3 cellular contexts compared by ENCODE assay signal in the genomic region with DNA sequence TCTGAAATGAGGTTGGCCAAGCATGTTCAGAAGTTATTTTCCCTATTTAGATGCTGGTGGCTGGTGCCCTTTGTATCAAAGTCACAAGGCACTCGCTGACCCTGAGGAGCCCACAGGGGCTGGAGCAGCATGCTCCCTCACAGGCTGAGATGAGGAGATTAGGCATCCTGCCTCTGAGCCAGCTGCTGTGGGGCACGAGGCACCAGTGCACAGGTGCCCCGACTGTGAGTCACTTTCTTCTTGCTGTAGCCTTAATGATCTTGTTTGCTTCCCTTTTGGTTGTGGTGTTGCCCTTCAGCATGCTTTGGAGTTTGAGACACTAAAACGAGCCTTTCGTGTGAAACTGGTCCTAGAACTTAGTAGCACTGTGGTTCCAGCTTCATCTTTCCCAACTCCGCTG.
TF ChIP-seq lines count a peak whose summit lies in the region.

No MANE protein-coding gene starts in this region.

TF ChIP-seq in SK-N-SH, 30 proteins besides CTCF, POLR2A, EP300 and RAD21:
- TF ChIP-seq YY1 (IDR thresholded peaks at IDR 0.05; ENCODE audit: low read depth) (no peak), JUND (IDR thresholded peaks at IDR 0.05) (no peak), POLR2AphosphoS5 (IDR thresholded peaks at IDR 0.05; ENCODE audit: low read depth, low read length) (no peak), TCF12 (IDR thresholded peaks at IDR 0.05) (no peak), GATA2 (CRISPR knock-in tag; IDR thresholded peaks at IDR 0.05) (peak; percentile 25; the same call in 1 of the 2 replicates)
- TF ChIP-seq, protein P1, sequence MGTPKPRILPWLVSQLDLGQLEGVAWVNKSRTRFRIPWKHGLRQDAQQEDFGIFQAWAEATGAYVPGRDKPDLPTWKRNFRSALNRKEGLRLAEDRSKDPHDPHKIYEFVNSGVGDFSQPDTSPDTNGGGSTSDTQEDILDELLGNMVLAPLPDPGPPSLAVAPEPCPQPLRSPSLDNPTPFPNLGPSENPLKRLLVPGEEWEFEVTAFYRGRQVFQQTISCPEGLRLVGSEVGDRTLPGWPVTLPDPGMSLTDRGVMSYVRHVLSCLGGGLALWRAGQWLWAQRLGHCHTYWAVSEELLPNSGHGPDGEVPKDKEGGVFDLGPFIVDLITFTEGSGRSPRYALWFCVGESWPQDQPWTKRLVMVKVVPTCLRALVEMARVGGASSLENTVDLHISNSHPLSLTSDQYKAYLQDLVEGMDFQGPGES (IDR thresholded peaks at IDR 0.05; ENCODE audit: low read depth, low read length): no peak
- TF ChIP-seq, protein P2, sequence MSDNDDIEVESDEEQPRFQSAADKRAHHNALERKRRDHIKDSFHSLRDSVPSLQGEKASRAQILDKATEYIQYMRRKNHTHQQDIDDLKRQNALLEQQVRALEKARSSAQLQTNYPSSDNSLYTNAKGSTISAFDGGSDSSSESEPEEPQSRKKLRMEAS (IDR thresholded peaks at IDR 0.05; ENCODE audit: low read depth): no peak
- TF ChIP-seq, protein P3, sequence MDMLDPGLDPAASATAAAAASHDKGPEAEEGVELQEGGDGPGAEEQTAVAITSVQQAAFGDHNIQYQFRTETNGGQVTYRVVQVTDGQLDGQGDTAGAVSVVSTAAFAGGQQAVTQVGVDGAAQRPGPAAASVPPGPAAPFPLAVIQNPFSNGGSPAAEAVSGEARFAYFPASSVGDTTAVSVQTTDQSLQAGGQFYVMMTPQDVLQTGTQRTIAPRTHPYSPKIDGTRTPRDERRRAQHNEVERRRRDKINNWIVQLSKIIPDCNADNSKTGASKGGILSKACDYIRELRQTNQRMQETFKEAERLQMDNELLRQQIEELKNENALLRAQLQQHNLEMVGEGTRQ (IDR thresholded peaks at IDR 0.05; ENCODE audit: borderline replicate concordance, low read depth, low read length): no peak

TF ChIP-seq in SK-N-SH treated with all-trans-retinoic acid at 6 μM for 48 hours, 23 proteins besides CTCF, POLR2A, EP300 and RAD21:
- TF ChIP-seq OSR1 (CRISPR knock-in tag; IDR thresholded peaks at IDR 0.05) (no peak), CSDC2 (CRISPR knock-in tag; IDR thresholded peaks at IDR 0.05) (no peak), ZNF565 (CRISPR knock-in tag; conservative IDR thresholded peaks at IDR 0.05; ENCODE audit: low read depth) (no peak), ZNF8 (CRISPR knock-in tag; IDR thresholded peaks at IDR 0.05) (no peak), PPARA (CRISPR knock-in tag; IDR thresholded peaks at IDR 0.05; ENCODE audit: borderline replicate concordance) (no peak), ZFP30 (CRISPR knock-in tag; IDR thresholded peaks at IDR 0.05) (no peak)

TF ChIP-seq in GM12878, 131 proteins besides CTCF, POLR2A, EP300 and RAD21:
- TF ChIP-seq PKNOX1 (IDR thresholded peaks at IDR 0.05) (no peak), HDAC6 (IDR thresholded peaks at IDR 0.05; ENCODE audit: unreplicated experiment) (no peak), SMAD5 (IDR thresholded peaks at IDR 0.05; ENCODE audit: low read depth) (no peak), ZNF274 (IDR thresholded peaks at IDR 0.05; ENCODE audit: insufficient read depth, insufficient read length) (no peak), IRF4 (IDR thresholded peaks at IDR 0.05; ENCODE audit: low read depth, low read length) (no peak), ESRRA (IDR thresholded peaks at IDR 0.05; ENCODE audit: low read length) (no peak), LARP7 (IDR thresholded peaks at IDR 0.05) (no peak), IRF5 (IDR thresholded peaks at IDR 0.05; ENCODE audit: borderline replicate concordance) (no peak), TCF7 (IDR thresholded peaks at IDR 0.05; ENCODE audit: borderline replicate concordance) (no peak), JUNB (IDR thresholded peaks at IDR 0.05) (no peak), NFIC (IDR thresholded peaks at IDR 0.05; ENCODE audit: low read depth, low read length) (no peak)
- TF ChIP-seq, protein P4, sequence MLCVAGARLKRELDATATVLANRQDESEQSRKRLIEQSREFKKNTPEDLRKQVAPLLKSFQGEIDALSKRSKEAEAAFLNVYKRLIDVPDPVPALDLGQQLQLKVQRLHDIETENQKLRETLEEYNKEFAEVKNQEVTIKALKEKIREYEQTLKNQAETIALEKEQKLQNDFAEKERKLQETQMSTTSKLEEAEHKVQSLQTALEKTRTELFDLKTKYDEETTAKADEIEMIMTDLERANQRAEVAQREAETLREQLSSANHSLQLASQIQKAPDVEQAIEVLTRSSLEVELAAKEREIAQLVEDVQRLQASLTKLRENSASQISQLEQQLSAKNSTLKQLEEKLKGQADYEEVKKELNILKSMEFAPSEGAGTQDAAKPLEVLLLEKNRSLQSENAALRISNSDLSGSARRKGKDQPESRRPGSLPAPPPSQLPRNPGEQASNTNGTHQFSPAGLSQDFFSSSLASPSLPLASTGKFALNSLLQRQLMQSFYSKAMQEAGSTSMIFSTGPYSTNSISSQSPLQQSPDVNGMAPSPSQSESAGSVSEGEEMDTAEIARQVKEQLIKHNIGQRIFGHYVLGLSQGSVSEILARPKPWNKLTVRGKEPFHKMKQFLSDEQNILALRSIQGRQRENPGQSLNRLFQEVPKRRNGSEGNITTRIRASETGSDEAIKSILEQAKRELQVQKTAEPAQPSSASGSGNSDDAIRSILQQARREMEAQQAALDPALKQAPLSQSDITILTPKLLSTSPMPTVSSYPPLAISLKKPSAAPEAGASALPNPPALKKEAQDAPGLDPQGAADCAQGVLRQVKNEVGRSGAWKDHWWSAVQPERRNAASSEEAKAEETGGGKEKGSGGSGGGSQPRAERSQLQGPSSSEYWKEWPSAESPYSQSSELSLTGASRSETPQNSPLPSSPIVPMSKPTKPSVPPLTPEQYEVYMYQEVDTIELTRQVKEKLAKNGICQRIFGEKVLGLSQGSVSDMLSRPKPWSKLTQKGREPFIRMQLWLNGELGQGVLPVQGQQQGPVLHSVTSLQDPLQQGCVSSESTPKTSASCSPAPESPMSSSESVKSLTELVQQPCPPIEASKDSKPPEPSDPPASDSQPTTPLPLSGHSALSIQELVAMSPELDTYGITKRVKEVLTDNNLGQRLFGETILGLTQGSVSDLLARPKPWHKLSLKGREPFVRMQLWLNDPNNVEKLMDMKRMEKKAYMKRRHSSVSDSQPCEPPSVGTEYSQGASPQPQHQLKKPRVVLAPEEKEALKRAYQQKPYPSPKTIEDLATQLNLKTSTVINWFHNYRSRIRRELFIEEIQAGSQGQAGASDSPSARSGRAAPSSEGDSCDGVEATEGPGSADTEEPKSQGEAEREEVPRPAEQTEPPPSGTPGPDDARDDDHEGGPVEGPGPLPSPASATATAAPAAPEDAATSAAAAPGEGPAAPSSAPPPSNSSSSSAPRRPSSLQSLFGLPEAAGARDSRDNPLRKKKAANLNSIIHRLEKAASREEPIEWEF (IDR thresholded peaks at IDR 0.05; ENCODE audit: insufficient replicate concordance, low read depth, low read length): no peak
- TF ChIP-seq, protein P5, sequence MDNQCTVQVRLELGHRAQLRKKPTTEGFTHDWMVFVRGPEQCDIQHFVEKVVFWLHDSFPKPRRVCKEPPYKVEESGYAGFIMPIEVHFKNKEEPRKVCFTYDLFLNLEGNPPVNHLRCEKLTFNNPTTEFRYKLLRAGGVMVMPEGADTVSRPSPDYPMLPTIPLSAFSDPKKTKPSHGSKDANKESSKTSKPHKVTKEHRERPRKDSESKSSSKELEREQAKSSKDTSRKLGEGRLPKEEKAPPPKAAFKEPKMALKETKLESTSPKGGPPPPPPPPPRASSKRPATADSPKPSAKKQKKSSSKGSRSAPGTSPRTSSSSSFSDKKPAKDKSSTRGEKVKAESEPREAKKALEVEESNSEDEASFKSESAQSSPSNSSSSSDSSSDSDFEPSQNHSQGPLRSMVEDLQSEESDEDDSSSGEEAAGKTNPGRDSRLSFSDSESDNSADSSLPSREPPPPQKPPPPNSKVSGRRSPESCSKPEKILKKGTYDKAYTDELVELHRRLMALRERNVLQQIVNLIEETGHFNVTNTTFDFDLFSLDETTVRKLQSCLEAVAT (IDR thresholded peaks at IDR 0.05): no peak
TF ChIP-seq in GM12878: peak in this region for 0.
